ENCODE assay signal across 1 cellular context in the genomic region with DNA sequence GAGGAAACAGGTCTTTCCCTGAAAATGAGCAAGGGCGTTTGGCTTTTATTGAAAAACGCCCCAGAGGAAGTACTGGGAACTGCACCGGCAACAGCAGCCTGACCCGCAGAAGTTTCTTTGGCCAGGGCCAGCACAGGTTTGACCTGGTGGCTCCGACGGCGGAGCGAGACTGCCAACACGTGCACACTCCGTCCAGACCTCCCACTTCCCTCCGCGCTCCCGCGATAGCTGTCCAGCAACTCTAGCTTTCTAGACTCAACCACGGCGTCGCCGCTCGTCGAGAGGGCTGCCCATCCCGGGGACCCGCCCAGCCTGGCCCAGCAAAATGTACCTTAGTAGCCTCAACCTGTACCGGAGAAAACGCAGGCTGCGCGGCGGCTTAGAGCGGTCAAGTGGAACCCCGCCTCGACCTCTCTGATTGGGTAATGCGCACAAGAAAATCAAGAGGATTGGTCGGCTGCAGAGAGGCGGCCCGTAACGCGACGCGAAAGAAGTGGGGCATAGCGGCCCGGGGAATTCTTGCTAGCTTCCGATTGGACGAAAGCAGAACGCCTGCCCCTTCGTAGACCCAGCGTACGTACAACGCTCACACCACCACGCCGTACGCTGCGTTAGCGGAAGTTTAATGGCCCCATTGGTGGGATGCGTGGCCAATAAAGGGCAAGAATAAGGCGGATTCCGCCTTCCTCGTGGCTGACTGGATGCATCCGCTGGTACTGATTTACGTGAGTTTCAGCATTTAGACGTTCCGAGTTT.
TF ChIP-seq lines count a peak whose summit lies in the region.

A gene with protein sequence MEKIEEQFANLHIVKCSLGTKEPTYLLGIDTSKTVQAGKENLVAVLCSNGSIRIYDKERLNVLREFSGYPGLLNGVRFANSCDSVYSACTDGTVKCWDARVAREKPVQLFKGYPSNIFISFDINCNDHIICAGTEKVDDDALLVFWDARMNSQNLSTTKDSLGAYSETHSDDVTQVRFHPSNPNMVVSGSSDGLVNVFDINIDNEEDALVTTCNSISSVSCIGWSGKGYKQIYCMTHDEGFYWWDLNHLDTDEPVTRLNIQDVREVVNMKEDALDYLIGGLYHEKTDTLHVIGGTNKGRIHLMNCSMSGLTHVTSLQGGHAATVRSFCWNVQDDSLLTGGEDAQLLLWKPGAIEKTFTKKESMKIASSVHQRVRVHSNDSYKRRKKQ (minus strand): TSS at position 399 of the 756 bp plus-strand sequence. CDS start 41,929 bp downstream, outside the sequence.

TF ChIP-seq in K562, 482 proteins besides CTCF, POLR2A, EP300 and RAD21 (continued from another document and continues in another):
- TF ChIP-seq, protein P1, sequence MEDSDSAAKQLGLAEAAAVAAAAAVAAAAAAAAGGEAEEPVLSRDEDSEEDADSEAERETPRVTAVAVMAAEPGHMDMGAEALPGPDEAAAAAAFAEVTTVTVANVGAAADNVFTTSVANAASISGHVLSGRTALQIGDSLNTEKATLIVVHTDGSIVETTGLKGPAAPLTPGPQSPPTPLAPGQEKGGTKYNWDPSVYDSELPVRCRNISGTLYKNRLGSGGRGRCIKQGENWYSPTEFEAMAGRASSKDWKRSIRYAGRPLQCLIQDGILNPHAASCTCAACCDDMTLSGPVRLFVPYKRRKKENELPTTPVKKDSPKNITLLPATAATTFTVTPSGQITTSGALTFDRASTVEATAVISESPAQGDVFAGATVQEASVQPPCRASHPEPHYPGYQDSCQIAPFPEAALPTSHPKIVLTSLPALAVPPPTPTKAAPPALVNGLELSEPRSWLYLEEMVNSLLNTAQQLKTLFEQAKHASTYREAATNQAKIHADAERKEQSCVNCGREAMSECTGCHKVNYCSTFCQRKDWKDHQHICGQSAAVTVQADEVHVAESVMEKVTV (CRISPR knock-in tag; IDR thresholded peaks at IDR 0.05): no peak
- TF ChIP-seq, protein P2, sequence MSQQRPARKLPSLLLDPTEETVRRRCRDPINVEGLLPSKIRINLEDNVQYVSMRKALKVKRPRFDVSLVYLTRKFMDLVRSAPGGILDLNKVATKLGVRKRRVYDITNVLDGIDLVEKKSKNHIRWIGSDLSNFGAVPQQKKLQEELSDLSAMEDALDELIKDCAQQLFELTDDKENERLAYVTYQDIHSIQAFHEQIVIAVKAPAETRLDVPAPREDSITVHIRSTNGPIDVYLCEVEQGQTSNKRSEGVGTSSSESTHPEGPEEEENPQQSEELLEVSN (IDR thresholded peaks at IDR 0.05; ENCODE audit: borderline replicate concordance in 1 of 2, extremely low read depth in 1 of 2, insufficient read depth in 1 of 2, insufficient read length in 1 of 2, low read depth in 1 of 2, low read length in 1 of 2, poor library complexity in 1 of 2, severe bottlenecking in 1 of 2): peak; percentile 85 to 95
- TF ChIP-seq TAF1 (IDR thresholded peaks at IDR 0.05; ENCODE audit: control insufficient read depth, extremely low read depth, insufficient read depth, low read length, severe bottlenecking) (peak; percentile 92), ESRRB (CRISPR knock-in tag; IDR thresholded peaks at IDR 0.05; ENCODE audit: borderline replicate concordance) (no peak), RBBP5 (IDR thresholded peaks at IDR 0.05; ENCODE audit: borderline replicate concordance, insufficient read depth, low read length, poor library complexity, severe bottlenecking) (peak; percentile 83), ZFP1 (CRISPR knock-in tag; IDR thresholded peaks at IDR 0.05) (no peak), NFIC (IDR thresholded peaks at IDR 0.05) (peak; percentile 53), KLF1 (tag; IDR thresholded peaks at IDR 0.05) (0 out of 2 replicates have a peak, but pooled peaks have one; percentile 39), SMAD1 (IDR thresholded peaks at IDR 0.05; ENCODE audit: low read depth, low read length, partially characterized antibody) (no peak), ZNF324 (CRISPR knock-in tag; IDR thresholded peaks at IDR 0.05) (no peak), MYC (IDR thresholded peaks at IDR 0.05; ENCODE audit: low read depth, low read length) (peak; percentile 93), MYC (CRISPR knock-in tag; IDR thresholded peaks at IDR 0.05; ENCODE audit: borderline replicate concordance, low read depth) (0 out of 2 replicates have a peak, but pooled peaks have one; percentile 70), SMARCA5 (IDR thresholded peaks at IDR 0.05) (no peak)
- TF ChIP-seq, protein P3, sequence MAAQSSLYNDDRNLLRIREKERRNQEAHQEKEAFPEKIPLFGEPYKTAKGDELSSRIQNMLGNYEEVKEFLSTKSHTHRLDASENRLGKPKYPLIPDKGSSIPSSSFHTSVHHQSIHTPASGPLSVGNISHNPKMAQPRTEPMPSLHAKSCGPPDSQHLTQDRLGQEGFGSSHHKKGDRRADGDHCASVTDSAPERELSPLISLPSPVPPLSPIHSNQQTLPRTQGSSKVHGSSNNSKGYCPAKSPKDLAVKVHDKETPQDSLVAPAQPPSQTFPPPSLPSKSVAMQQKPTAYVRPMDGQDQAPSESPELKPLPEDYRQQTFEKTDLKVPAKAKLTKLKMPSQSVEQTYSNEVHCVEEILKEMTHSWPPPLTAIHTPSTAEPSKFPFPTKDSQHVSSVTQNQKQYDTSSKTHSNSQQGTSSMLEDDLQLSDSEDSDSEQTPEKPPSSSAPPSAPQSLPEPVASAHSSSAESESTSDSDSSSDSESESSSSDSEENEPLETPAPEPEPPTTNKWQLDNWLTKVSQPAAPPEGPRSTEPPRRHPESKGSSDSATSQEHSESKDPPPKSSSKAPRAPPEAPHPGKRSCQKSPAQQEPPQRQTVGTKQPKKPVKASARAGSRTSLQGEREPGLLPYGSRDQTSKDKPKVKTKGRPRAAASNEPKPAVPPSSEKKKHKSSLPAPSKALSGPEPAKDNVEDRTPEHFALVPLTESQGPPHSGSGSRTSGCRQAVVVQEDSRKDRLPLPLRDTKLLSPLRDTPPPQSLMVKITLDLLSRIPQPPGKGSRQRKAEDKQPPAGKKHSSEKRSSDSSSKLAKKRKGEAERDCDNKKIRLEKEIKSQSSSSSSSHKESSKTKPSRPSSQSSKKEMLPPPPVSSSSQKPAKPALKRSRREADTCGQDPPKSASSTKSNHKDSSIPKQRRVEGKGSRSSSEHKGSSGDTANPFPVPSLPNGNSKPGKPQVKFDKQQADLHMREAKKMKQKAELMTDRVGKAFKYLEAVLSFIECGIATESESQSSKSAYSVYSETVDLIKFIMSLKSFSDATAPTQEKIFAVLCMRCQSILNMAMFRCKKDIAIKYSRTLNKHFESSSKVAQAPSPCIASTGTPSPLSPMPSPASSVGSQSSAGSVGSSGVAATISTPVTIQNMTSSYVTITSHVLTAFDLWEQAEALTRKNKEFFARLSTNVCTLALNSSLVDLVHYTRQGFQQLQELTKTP (IDR thresholded peaks at IDR 0.05; ENCODE audit: low read depth in 1 of 2, partially characterized antibody in 2 of 2): peak in 1 of 2 experiments; percentile 72
- TF ChIP-seq, protein P4, sequence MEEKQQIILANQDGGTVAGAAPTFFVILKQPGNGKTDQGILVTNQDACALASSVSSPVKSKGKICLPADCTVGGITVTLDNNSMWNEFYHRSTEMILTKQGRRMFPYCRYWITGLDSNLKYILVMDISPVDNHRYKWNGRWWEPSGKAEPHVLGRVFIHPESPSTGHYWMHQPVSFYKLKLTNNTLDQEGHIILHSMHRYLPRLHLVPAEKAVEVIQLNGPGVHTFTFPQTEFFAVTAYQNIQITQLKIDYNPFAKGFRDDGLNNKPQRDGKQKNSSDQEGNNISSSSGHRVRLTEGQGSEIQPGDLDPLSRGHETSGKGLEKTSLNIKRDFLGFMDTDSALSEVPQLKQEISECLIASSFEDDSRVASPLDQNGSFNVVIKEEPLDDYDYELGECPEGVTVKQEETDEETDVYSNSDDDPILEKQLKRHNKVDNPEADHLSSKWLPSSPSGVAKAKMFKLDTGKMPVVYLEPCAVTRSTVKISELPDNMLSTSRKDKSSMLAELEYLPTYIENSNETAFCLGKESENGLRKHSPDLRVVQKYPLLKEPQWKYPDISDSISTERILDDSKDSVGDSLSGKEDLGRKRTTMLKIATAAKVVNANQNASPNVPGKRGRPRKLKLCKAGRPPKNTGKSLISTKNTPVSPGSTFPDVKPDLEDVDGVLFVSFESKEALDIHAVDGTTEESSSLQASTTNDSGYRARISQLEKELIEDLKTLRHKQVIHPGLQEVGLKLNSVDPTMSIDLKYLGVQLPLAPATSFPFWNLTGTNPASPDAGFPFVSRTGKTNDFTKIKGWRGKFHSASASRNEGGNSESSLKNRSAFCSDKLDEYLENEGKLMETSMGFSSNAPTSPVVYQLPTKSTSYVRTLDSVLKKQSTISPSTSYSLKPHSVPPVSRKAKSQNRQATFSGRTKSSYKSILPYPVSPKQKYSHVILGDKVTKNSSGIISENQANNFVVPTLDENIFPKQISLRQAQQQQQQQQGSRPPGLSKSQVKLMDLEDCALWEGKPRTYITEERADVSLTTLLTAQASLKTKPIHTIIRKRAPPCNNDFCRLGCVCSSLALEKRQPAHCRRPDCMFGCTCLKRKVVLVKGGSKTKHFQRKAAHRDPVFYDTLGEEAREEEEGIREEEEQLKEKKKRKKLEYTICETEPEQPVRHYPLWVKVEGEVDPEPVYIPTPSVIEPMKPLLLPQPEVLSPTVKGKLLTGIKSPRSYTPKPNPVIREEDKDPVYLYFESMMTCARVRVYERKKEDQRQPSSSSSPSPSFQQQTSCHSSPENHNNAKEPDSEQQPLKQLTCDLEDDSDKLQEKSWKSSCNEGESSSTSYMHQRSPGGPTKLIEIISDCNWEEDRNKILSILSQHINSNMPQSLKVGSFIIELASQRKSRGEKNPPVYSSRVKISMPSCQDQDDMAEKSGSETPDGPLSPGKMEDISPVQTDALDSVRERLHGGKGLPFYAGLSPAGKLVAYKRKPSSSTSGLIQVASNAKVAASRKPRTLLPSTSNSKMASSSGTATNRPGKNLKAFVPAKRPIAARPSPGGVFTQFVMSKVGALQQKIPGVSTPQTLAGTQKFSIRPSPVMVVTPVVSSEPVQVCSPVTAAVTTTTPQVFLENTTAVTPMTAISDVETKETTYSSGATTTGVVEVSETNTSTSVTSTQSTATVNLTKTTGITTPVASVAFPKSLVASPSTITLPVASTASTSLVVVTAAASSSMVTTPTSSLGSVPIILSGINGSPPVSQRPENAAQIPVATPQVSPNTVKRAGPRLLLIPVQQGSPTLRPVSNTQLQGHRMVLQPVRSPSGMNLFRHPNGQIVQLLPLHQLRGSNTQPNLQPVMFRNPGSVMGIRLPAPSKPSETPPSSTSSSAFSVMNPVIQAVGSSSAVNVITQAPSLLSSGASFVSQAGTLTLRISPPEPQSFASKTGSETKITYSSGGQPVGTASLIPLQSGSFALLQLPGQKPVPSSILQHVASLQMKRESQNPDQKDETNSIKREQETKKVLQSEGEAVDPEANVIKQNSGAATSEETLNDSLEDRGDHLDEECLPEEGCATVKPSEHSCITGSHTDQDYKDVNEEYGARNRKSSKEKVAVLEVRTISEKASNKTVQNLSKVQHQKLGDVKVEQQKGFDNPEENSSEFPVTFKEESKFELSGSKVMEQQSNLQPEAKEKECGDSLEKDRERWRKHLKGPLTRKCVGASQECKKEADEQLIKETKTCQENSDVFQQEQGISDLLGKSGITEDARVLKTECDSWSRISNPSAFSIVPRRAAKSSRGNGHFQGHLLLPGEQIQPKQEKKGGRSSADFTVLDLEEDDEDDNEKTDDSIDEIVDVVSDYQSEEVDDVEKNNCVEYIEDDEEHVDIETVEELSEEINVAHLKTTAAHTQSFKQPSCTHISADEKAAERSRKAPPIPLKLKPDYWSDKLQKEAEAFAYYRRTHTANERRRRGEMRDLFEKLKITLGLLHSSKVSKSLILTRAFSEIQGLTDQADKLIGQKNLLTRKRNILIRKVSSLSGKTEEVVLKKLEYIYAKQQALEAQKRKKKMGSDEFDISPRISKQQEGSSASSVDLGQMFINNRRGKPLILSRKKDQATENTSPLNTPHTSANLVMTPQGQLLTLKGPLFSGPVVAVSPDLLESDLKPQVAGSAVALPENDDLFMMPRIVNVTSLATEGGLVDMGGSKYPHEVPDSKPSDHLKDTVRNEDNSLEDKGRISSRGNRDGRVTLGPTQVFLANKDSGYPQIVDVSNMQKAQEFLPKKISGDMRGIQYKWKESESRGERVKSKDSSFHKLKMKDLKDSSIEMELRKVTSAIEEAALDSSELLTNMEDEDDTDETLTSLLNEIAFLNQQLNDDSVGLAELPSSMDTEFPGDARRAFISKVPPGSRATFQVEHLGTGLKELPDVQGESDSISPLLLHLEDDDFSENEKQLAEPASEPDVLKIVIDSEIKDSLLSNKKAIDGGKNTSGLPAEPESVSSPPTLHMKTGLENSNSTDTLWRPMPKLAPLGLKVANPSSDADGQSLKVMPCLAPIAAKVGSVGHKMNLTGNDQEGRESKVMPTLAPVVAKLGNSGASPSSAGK (IDR thresholded peaks at IDR 0.05): peak; percentile 98
- TF ChIP-seq, protein P5, sequence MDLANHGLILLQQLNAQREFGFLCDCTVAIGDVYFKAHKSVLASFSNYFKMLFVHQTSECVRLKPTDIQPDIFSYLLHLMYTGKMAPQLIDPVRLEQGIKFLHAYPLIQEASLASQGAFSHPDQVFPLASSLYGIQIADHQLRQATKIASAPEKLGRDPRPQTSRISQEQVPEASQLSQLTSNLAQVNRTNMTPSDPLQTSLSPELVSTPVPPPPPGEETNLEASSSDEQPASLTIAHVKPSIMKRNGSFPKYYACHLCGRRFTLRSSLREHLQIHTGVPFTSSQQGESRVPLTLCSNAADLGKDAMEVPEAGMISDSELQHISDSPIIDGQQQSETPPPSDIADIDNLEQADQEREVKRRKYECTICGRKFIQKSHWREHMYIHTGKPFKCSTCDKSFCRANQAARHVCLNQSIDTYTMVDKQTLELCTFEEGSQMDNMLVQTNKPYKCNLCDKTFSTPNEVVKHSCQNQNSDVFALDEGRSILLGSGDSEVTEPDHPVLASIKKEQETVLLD (IDR thresholded peaks at IDR 0.05): peak; percentile 96
- TF ChIP-seq, protein P6, sequence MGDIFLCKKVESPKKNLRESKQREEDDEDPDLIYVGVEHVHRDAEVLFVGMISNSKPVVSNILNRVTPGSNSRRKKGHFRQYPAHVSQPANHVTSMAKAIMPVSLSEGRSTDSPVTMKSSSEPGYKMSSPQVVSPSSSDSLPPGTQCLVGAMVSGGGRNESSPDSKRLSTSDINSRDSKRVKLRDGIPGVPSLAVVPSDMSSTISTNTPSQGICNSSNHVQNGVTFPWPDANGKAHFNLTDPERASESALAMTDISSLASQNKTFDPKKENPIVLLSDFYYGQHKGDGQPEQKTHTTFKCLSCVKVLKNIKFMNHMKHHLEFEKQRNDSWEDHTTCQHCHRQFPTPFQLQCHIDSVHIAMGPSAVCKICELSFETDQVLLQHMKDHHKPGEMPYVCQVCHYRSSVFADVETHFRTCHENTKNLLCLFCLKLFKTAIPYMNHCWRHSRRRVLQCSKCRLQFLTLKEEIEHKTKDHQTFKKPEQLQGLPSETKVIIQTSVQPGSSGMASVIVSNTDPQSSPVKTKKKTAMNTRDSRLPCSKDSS (IDR thresholded peaks at IDR 0.05; ENCODE audit: low read depth, partially characterized antibody): no peak
- TF ChIP-seq, protein P7, sequence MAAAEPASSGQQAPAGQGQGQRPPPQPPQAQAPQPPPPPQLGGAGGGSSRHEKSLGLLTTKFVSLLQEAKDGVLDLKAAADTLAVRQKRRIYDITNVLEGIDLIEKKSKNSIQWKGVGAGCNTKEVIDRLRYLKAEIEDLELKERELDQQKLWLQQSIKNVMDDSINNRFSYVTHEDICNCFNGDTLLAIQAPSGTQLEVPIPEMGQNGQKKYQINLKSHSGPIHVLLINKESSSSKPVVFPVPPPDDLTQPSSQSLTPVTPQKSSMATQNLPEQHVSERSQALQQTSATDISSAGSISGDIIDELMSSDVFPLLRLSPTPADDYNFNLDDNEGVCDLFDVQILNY (CRISPR knock-in tag; IDR thresholded peaks at IDR 0.05): no peak
- TF ChIP-seq, protein P8, sequence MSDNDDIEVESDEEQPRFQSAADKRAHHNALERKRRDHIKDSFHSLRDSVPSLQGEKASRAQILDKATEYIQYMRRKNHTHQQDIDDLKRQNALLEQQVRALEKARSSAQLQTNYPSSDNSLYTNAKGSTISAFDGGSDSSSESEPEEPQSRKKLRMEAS (CRISPR knock-in tag; IDR thresholded peaks at IDR 0.05): peak; percentile 91
